18 cellular contexts compared by ENCODE assay signal in genomic region chr1:147384805-147385204, GRCh38.
A peak's percentile ranks its signal among the peaks of the same experiment; 100 is the strongest.
DNase-seq lines count a peak whose midpoint lies in the region; ATAC-seq, FAIRE-seq and TF ChIP-seq lines count a peak whose summit lies in the region.
"Had no signal": no experiment of that assay in that cellular context is flagged by ENCODE, and none has a peak within 500 bp of the region (broad histone marks: within the 10 kb centered on the region; RNA-seq: fewer than 3 reads in every experiment).

No MANE protein-coding gene starts in this region.

- peak; percentile 29 to 50 for ATAC-seq in activated naive CD4-positive, alpha-beta T cell treated with anti-CD3 and anti-CD28 coated beads, Interleukin-2, amount 50 U/mL, for 72 hours
- peak; percentile 47 for ATAC-seq in mucosa of descending colon
- ATAC-seq in HG02973 (IDR thresholded peaks at IDR 0.05; ENCODE audit: unreplicated experiment), result no peak

- H3K36me3 Mint-ChIP-seq in activated naive CD4-positive, alpha-beta T cell treated with anti-CD3 and anti-CD28 coated beads, Interleukin-2, amount 50 U/mL, for 72 hours, result no peaks in the 10 kb centered on the region
- no peaks in the 10 kb centered on the region for H3K36me3 Mint-ChIP-seq in activated naive CD4-positive, alpha-beta T cell treated with anti-CD3 and anti-CD28 coated beads, Interleukin-2, amount 10 ng/mL, durations not matched to agents 7 days and 5 days
- H3K36me3 Mint-ChIP-seq: CD4-positive, alpha-beta memory T cell had no signal

- TF ChIP-seq CTCF in bronchial epithelial cell (IDR thresholded peaks at IDR 0.05; ENCODE audit: insufficient read depth, low read length, severe bottlenecking) (no peak), mucosa of descending colon (IDR thresholded peaks at IDR 0.05) (no peak)

- no peaks in the 10 kb centered on the region for H3K27me3 ChIP-seq in bronchial epithelial cell (ENCODE audit: control insufficient read depth, insufficient read depth, low read length)

- H3K36me3 ChIP-seq in bronchial epithelial cell (ENCODE audit: control insufficient read depth, insufficient read depth, low read length), result no peaks in the 10 kb centered on the region
- H3K36me3 ChIP-seq in mucosa of descending colon (ENCODE audit: low read depth), result no peaks in the 10 kb centered on the region

- H3K9me3 ChIP-seq in mucosa of descending colon, result no peaks in the 10 kb centered on the region

- H3K4me3 Mint-ChIP-seq in activated naive CD4-positive, alpha-beta T cell treated with anti-CD3 and anti-CD28 coated beads, Interleukin-2, amount 10 ng/mL, durations not matched to agents 7 days and 5 days, result no peak overlapping the region
- H3K4me3 Mint-ChIP-seq: CD4-positive, alpha-beta memory T cell had no signal

- intact Hi-C loops in mucosa of descending colon (cut with DNase I, micrococcal nuclease), result no loop called here

- peak; percentile 43 for FAIRE-seq in bronchial epithelial cell (lab: Jason Lieb, UNC)
- FAIRE-seq: GM12891, GM18507 had no signal

- H3K4me3 ChIP-seq in bronchial epithelial cell (ENCODE audit: low read depth, low read length) (no peak overlapping the region), mucosa of descending colon (no peak overlapping the region)

- H3K4me1 Mint-ChIP-seq in activated naive CD4-positive, alpha-beta T cell treated with anti-CD3 and anti-CD28 coated beads, Interleukin-2, amount 10 ng/mL, durations not matched to agents 7 days and 5 days, result no peaks in the 10 kb centered on the region
- H3K4me1 Mint-ChIP-seq: CD4-positive, alpha-beta memory T cell had no signal

- no peak for DNase-seq in activated naive CD4-positive, alpha-beta T cell treated with anti-CD3 and anti-CD28 coated beads, Interleukin-2, amount 50 U/mL, for 72 hours (ENCODE audit: low spot score in 2 of 2)
- DNase-seq in activated naive CD4-positive, alpha-beta T cell treated with anti-CD3 and anti-CD28 coated beads, Interleukin-2, amount 10 ng/mL, durations not matched to agents 7 days and 5 days, result no peak
- DNase-seq in bronchial epithelial cell (ENCODE audit: low read depth), result peak; percentile 2
- DNase-seq in mucosa of descending colon, result no peak
- DNase-seq in HuH-7 (ENCODE audit: low spot score), result no peak
- DNase-seq: C1 segment of cervical spinal cord; Calu3; CD4-positive, alpha-beta memory T cell; COR-L47; DMS53; DMS79 treated with DMSO at 0.1 percent for 48 hours; GF-D8; GOT3; H7; HCEC 1CT had no signal

- CTCF ChIA-PET in activated naive CD4-positive, alpha-beta T cell treated with anti-CD3 and anti-CD28 coated beads, Interleukin-2, amount 10 ng/mL, durations not matched to agents 7 days and 5 days (lab: Charles Lee), result no interaction called here

- H3K27ac Mint-ChIP-seq in activated naive CD4-positive, alpha-beta T cell treated with anti-CD3 and anti-CD28 coated beads, Interleukin-2, amount 50 U/mL, for 72 hours, result no peak overlapping the region
- no peak overlapping the region for H3K27ac Mint-ChIP-seq in activated naive CD4-positive, alpha-beta T cell treated with anti-CD3 and anti-CD28 coated beads, Interleukin-2, amount 10 ng/mL, durations not matched to agents 7 days and 5 days
- H3K27ac Mint-ChIP-seq: CD4-positive, alpha-beta memory T cell had no signal

- no peaks in the 10 kb centered on the region for H3K4me1 ChIP-seq in mucosa of descending colon (ENCODE audit: low read depth)

- peaks cover 19% of the 10 kb centered on the region for H3K27me3 Mint-ChIP-seq in activated naive CD4-positive, alpha-beta T cell treated with anti-CD3 and anti-CD28 coated beads, Interleukin-2, amount 10 ng/mL, durations not matched to agents 7 days and 5 days

- H3K9me3 Mint-ChIP-seq in activated naive CD4-positive, alpha-beta T cell treated with anti-CD3 and anti-CD28 coated beads, Interleukin-2, amount 50 U/mL, for 72 hours, result no peaks in the 10 kb centered on the region
- H3K9me3 Mint-ChIP-seq in activated naive CD4-positive, alpha-beta T cell treated with anti-CD3 and anti-CD28 coated beads, Interleukin-2, amount 10 ng/mL, durations not matched to agents 7 days and 5 days, result no peaks in the 10 kb centered on the region
- H3K9me3 Mint-ChIP-seq: CD4-positive, alpha-beta memory T cell had no signal
